ENCODE assay signal across 1 cellular context in the genomic region with DNA sequence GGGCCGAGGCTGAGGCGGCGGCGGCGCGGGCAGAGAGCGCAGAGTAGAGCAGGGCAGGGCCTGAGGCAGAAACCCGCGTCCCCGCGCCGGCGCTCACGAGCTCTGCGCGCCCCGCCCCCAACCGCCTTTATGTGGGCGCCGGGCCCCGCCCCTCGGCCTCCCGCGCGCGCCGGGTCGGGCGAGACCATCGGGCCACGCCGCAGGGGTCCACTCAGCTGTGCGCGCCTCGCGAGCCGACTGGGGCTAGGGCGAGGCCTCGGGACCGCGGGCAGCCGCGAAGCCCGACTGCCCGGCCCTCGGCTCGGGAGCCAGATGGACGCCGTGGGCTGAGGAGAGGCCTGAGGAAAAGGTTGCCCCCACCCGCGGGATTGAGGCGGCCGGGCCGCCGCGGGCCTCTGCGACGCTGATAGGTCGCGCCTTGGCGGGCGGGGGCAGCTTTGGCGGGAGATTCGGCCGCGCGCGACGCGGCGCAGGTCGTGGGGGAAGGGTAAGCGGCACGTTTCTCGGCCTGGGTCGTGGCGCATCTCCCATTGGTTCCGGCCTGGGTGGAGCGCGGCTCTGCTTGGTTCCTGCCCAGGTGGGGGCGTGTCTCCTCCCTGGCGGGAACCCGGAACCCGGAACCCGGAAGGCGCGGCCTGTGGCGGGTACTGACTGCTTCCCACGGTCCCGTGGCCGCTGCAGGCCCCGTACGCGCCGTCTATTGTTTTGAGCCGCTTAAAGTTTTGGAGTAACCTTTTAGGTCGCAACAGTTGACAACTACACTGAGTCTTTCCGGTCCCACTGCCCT.
TF ChIP-seq lines count a peak whose summit lies in the region.

A gene (minus strand): TSS at position 104 of the 787 bp plus-strand sequence. CDS start 131 bp downstream, outside the sequence.

TF ChIP-seq in GM12878, 131 proteins besides CTCF, POLR2A, EP300 and RAD21 (continued from another document and continues in another):
- TF ChIP-seq, protein P1, sequence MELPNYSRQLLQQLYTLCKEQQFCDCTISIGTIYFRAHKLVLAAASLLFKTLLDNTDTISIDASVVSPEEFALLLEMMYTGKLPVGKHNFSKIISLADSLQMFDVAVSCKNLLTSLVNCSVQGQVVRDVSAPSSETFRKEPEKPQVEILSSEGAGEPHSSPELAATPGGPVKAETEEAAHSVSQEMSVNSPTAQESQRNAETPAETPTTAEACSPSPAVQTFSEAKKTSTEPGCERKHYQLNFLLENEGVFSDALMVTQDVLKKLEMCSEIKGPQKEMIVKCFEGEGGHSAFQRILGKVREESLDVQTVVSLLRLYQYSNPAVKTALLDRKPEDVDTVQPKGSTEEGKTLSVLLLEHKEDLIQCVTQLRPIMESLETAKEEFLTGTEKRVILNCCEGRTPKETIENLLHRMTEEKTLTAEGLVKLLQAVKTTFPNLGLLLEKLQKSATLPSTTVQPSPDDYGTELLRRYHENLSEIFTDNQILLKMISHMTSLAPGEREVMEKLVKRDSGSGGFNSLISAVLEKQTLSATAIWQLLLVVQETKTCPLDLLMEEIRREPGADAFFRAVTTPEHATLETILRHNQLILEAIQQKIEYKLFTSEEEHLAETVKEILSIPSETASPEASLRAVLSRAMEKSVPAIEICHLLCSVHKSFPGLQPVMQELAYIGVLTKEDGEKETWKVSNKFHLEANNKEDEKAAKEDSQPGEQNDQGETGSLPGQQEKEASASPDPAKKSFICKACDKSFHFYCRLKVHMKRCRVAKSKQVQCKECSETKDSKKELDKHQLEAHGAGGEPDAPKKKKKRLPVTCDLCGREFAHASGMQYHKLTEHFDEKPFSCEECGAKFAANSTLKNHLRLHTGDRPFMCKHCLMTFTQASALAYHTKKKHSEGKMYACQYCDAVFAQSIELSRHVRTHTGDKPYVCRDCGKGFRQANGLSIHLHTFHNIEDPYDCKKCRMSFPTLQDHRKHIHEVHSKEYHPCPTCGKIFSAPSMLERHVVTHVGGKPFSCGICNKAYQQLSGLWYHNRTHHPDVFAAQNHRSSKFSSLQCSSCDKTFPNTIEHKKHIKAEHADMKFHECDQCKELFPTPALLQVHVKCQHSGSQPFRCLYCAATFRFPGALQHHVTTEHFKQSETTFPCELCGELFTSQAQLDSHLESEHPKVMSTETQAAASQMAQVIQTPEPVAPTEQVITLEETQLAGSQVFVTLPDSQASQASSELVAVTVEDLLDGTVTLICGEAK (IDR thresholded peaks at IDR 0.05; ENCODE audit: borderline replicate concordance) = peak; percentile 64; the same call in 1 of the 2 replicates
- TF ChIP-seq CHD4 (IDR thresholded peaks at IDR 0.05) (no peak), TBL1XR1 (IDR thresholded peaks at IDR 0.05; ENCODE audit: low read depth, low read length) (no peak), TCF3 (IDR thresholded peaks at IDR 0.05; ENCODE audit: borderline replicate concordance, insufficient read depth, low read depth, low read length) (0 out of 2 replicates have a peak, but pooled peaks have one; percentile 9), TAF1 (IDR thresholded peaks at IDR 0.05; ENCODE audit: borderline replicate concordance, low read depth, low read length) (peak; percentile 91; the same call in 1 of the 2 replicates), ZBED1 (IDR thresholded peaks at IDR 0.05; ENCODE audit: borderline replicate concordance) (no peak), BCL11A (IDR thresholded peaks at IDR 0.05; ENCODE audit: low read depth, low read length) (no peak), MYC (IDR thresholded peaks at IDR 0.05; ENCODE audit: insufficient read depth, insufficient read length, insufficient replicate concordance, low read length, severe bottlenecking) (peak; percentile 73), CREM (IDR thresholded peaks at IDR 0.05; ENCODE audit: low read depth) (peak; percentile 63), BACH1 (IDR thresholded peaks at IDR 0.05; ENCODE audit: borderline replicate concordance) (peak; percentile 89), HCFC1 (IDR thresholded peaks at IDR 0.05; ENCODE audit: low read length) (no peak; the same call in 1 of the 2 replicates), CBX3 (IDR thresholded peaks at IDR 0.05; ENCODE audit: borderline replicate concordance, low read depth) (no peak), EGR1 (IDR thresholded peaks at IDR 0.05; ENCODE audit: borderline replicate concordance in 1 of 2, low read depth in 2 of 2, low read length in 2 of 2) (peak in 1 of 2 experiments; percentile 47; a peak in 1 of 3 replicates), WRNIP1 (IDR thresholded peaks at IDR 0.05; ENCODE audit: borderline replicate concordance, low read depth, low read length) (no peak), RB1 (IDR thresholded peaks at IDR 0.05; ENCODE audit: borderline replicate concordance) (peak; percentile 100), RCOR1 (conservative IDR thresholded peaks at IDR 0.05; ENCODE audit: low read depth, low read length) (no peak), PML (IDR thresholded peaks at IDR 0.05; ENCODE audit: low read length) (no peak), MEF2A (IDR thresholded peaks at IDR 0.05; ENCODE audit: insufficient read depth, low read depth, low read length) (no peak)
- TF ChIP-seq, protein P2, sequence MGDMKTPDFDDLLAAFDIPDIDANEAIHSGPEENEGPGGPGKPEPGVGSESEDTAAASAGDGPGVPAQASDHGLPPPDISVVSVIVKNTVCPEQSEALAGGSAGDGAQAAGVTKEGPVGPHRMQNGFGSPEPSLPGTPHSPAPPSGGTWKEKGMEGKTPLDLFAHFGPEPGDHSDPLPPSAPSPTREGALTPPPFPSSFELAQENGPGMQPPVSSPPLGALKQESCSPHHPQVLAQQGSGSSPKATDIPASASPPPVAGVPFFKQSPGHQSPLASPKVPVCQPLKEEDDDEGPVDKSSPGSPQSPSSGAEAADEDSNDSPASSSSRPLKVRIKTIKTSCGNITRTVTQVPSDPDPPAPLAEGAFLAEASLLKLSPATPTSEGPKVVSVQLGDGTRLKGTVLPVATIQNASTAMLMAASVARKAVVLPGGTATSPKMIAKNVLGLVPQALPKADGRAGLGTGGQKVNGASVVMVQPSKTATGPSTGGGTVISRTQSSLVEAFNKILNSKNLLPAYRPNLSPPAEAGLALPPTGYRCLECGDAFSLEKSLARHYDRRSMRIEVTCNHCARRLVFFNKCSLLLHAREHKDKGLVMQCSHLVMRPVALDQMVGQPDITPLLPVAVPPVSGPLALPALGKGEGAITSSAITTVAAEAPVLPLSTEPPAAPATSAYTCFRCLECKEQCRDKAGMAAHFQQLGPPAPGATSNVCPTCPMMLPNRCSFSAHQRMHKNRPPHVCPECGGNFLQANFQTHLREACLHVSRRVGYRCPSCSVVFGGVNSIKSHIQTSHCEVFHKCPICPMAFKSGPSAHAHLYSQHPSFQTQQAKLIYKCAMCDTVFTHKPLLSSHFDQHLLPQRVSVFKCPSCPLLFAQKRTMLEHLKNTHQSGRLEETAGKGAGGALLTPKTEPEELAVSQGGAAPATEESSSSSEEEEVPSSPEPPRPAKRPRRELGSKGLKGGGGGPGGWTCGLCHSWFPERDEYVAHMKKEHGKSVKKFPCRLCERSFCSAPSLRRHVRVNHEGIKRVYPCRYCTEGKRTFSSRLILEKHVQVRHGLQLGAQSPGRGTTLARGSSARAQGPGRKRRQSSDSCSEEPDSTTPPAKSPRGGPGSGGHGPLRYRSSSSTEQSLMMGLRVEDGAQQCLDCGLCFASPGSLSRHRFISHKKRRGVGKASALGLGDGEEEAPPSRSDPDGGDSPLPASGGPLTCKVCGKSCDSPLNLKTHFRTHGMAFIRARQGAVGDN (IDR thresholded peaks at IDR 0.05) = peak; percentile 65; the same call in 1 of the 2 replicates
- TF ChIP-seq, protein P3, sequence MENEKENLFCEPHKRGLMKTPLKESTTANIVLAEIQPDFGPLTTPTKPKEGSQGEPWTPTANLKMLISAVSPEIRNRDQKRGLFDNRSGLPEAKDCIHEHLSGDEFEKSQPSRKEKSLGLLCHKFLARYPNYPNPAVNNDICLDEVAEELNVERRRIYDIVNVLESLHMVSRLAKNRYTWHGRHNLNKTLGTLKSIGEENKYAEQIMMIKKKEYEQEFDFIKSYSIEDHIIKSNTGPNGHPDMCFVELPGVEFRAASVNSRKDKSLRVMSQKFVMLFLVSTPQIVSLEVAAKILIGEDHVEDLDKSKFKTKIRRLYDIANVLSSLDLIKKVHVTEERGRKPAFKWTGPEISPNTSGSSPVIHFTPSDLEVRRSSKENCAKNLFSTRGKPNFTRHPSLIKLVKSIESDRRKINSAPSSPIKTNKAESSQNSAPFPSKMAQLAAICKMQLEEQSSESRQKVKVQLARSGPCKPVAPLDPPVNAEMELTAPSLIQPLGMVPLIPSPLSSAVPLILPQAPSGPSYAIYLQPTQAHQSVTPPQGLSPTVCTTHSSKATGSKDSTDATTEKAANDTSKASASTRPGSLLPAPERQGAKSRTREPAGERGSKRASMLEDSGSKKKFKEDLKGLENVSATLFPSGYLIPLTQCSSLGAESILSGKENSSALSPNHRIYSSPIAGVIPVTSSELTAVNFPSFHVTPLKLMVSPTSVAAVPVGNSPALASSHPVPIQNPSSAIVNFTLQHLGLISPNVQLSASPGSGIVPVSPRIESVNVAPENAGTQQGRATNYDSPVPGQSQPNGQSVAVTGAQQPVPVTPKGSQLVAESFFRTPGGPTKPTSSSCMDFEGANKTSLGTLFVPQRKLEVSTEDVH (IDR thresholded peaks at IDR 0.05; ENCODE audit: low read depth, partially characterized antibody) = peak; percentile 99
- TF ChIP-seq, protein P4, sequence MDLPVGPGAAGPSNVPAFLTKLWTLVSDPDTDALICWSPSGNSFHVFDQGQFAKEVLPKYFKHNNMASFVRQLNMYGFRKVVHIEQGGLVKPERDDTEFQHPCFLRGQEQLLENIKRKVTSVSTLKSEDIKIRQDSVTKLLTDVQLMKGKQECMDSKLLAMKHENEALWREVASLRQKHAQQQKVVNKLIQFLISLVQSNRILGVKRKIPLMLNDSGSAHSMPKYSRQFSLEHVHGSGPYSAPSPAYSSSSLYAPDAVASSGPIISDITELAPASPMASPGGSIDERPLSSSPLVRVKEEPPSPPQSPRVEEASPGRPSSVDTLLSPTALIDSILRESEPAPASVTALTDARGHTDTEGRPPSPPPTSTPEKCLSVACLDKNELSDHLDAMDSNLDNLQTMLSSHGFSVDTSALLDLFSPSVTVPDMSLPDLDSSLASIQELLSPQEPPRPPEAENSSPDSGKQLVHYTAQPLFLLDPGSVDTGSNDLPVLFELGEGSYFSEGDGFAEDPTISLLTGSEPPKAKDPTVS (IDR thresholded peaks at IDR 0.05; ENCODE audit: low read depth, low read length) = no peak
- TF ChIP-seq, protein P5, sequence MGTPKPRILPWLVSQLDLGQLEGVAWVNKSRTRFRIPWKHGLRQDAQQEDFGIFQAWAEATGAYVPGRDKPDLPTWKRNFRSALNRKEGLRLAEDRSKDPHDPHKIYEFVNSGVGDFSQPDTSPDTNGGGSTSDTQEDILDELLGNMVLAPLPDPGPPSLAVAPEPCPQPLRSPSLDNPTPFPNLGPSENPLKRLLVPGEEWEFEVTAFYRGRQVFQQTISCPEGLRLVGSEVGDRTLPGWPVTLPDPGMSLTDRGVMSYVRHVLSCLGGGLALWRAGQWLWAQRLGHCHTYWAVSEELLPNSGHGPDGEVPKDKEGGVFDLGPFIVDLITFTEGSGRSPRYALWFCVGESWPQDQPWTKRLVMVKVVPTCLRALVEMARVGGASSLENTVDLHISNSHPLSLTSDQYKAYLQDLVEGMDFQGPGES (IDR thresholded peaks at IDR 0.05) = peak; percentile 58; the same call in 1 of the 2 replicates
- TF ChIP-seq, protein P6, sequence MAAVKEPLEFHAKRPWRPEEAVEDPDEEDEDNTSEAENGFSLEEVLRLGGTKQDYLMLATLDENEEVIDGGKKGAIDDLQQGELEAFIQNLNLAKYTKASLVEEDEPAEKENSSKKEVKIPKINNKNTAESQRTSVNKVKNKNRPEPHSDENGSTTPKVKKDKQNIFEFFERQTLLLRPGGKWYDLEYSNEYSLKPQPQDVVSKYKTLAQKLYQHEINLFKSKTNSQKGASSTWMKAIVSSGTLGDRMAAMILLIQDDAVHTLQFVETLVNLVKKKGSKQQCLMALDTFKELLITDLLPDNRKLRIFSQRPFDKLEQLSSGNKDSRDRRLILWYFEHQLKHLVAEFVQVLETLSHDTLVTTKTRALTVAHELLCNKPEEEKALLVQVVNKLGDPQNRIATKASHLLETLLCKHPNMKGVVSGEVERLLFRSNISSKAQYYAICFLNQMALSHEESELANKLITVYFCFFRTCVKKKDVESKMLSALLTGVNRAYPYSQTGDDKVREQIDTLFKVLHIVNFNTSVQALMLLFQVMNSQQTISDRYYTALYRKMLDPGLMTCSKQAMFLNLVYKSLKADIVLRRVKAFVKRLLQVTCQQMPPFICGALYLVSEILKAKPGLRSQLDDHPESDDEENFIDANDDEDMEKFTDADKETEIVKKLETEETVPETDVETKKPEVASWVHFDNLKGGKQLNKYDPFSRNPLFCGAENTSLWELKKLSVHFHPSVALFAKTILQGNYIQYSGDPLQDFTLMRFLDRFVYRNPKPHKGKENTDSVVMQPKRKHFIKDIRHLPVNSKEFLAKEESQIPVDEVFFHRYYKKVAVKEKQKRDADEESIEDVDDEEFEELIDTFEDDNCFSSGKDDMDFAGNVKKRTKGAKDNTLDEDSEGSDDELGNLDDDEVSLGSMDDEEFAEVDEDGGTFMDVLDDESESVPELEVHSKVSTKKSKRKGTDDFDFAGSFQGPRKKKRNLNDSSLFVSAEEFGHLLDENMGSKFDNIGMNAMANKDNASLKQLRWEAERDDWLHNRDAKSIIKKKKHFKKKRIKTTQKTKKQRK (IDR thresholded peaks at IDR 0.05; ENCODE audit: low read depth, low read length) = no peak
- TF ChIP-seq, protein P7, sequence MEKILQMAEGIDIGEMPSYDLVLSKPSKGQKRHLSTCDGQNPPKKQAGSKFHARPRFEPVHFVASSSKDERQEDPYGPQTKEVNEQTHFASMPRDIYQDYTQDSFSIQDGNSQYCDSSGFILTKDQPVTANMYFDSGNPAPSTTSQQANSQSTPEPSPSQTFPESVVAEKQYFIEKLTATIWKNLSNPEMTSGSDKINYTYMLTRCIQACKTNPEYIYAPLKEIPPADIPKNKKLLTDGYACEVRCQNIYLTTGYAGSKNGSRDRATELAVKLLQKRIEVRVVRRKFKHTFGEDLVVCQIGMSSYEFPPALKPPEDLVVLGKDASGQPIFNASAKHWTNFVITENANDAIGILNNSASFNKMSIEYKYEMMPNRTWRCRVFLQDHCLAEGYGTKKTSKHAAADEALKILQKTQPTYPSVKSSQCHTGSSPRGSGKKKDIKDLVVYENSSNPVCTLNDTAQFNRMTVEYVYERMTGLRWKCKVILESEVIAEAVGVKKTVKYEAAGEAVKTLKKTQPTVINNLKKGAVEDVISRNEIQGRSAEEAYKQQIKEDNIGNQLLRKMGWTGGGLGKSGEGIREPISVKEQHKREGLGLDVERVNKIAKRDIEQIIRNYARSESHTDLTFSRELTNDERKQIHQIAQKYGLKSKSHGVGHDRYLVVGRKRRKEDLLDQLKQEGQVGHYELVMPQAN (conservative IDR thresholded peaks at IDR 0.05) = peak; percentile 95
